ENCODE assay signal across 8 cellular contexts in the genomic region with DNA sequence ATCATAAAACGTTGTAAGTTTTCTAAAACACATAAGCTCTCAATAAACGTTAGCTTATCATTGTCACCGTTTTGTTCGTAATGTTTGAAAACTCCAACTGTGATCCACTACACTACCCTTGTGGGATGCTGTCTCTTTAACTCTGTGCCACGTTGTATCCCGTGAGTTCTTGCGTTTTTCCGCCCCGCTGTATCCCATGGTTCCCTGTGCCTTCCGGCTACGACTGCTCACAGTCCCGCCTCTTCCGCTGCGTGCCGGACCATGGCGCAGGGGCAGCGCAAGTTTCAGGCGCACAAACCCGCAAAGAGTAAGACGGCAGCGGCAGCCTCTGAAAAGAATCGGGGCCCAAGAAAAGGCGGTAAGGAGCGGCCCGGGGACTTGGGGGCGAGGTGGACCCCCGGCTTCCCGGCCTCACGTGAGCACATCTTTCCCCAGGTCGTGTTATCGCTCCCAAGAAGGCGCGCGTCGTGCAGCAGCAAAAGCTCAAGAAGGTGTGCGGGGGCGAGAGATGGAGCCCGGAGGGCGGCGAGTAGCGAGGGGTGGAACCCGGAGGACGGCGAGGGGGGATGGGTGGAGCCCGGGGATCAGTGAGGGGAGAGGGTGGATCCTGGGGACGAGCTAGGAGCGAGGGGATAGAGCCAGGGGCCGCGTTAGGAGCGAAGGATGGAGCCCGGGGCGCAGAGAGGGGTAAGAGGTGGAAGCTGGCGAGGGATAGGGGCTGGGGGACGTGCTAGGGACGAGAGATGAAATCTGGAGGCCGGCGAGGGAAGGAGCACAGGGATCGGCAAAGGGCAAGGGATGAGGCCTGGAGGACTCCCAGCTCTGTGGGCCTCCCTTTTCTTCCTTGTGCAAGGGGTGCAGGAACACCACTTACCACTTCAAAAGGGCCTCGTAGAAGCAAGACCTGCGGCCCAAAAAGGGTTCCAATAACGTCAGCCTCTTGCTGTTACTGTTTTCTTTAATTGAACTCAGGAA. TPM values are rescaled to one million over a fixed set of nuclear protein-coding genes. Genes with fewer than 3 reads are reported as not detected.
DNase-seq lines count a peak whose midpoint lies in the region; ATAC-seq and TF ChIP-seq lines count a peak whose summit lies in the region.

A gene (plus strand): TSS at position 240 of the 975 bp plus-strand sequence. CDS start 22 bp downstream, at position 262.

- H3K4me3 ChIP-seq in PC-3 (ENCODE audit: low read length), result peak within 1 kb of the TSS; percentile 83
- H3K4me3 ChIP-seq in mucosa of descending colon, result peak within 1 kb of the TSS; percentile 80

- H3K9me3 ChIP-seq in PC-3 (ENCODE audit: low read length) (no peaks in the 10 kb centered on the region), mucosa of descending colon (no peaks in the 10 kb centered on the region)

- H3K4me1 ChIP-seq in PC-3 (ENCODE audit: insufficient read depth, low read length) (peaks cover 8% of the 10 kb centered on the region), mucosa of descending colon (ENCODE audit: low read depth) (peaks cover 14% of the 10 kb centered on the region)

- H3K9me2 ChIP-seq in PC-3 (replicated peaks; ENCODE audit: low read length), result no peaks in the 10 kb centered on the region

- peak; percentile 86 for ATAC-seq in GM21576 (IDR thresholded peaks at IDR 0.05; ENCODE audit: unreplicated experiment)
- peak; percentile 99 for ATAC-seq in PC-3
- ATAC-seq in mucosa of descending colon, result peak; percentile 99

- POLR2A ChIA-PET in PC-3 (lab: Charles Lee; ENCODE audit: unreplicated experiment), result interaction anchor here (0.6 to 1.3 kb wide), 3 partner anchors 26 to 1558 kb away, joined by 3 to 9 read pairs (median 4); no protein-coding TSS in a partner anchor

- H2AFZ ChIP-seq in PC-3 (ENCODE audit: low read length), result peak within 1 kb of the TSS; percentile 75

- no peaks in the 10 kb centered on the region for H3F3A ChIP-seq in PC-3 (ENCODE audit: low read length, unreplicated experiment)

- H3K36me3 ChIP-seq in PC-3 (ENCODE audit: low read depth, low read length) (peaks cover 36% of the 10 kb centered on the region), mucosa of descending colon (ENCODE audit: low read depth) (peaks cover 6% of the 10 kb centered on the region)

- H3K79me2 ChIP-seq in PC-3 (ENCODE audit: low read length), result peaks cover 27% of the 10 kb centered on the region

- peak within 1 kb of the TSS; percentile 92 for H3K9ac ChIP-seq in PC-3 (ENCODE audit: low read length)

- no peak; the same call in 1 of the 2 replicates for TF ChIP-seq RAD21 in Ishikawa (IDR thresholded peaks at IDR 0.05; ENCODE audit: low read depth)

- 0 out of 2 replicates have a peak, but pooled peaks cover 3% of the 10 kb centered on the region for H4K20me1 ChIP-seq in PC-3 (ENCODE audit: low read length)

- intact Hi-C loops in PC-3 (cut with micrococcal nuclease) (no loop called here), mucosa of descending colon (cut with DNase I, micrococcal nuclease) (no loop called here)

- peak within 1 kb of the TSS; percentile 93 for H3K4me2 ChIP-seq in PC-3 (ENCODE audit: low read length)

- peak within 1 kb of the TSS; percentile 36 for H3K27ac ChIP-seq in PC-3 (ENCODE audit: low read length)
- peak within 1 kb of the TSS; percentile 71 for H3K27ac ChIP-seq in epithelial cell of prostate

- no peaks in the 10 kb centered on the region for H3K27me3 ChIP-seq in PC-3 (ENCODE audit: low read length)

- CTCF ChIA-PET in PC-3 (lab: Charles Lee), result interaction anchor here (0.6 kb wide), 1 partner anchor 9 kb away, joined by 3 read pairs; no protein-coding TSS in a partner anchor

- peak; percentile 47; the same call in 1 of the 2 replicates for TF ChIP-seq EP300 in Ishikawa (IDR thresholded peaks at IDR 0.05; ENCODE audit: borderline replicate concordance)

- DNase-seq in DMS114 treated with DMSO at 0.1 percent for 48 hours (lab: John Stamatoyannopoulos, UW; ENCODE audit: unreplicated experiment) (peak; percentile 84), PC-3 (peak; percentile 96), activated T-cell treated with anti-CD3 and anti-CD28 coated beads for 48 hours (ENCODE audit: low read depth) (peak; percentile 84), epithelial cell of prostate (ENCODE audit: low read depth, low spot score) (peak; percentile 56), mucosa of descending colon (peak; percentile 91 to 95 (median 91))
- peak; percentile 81 for DNase-seq in stimulated activated CD8-positive, alpha-beta memory T cell treated with anti-CD3 and anti-CD28 coated beads, Interleukin-4, amount 100 ng/mL, for 24 hours (ENCODE audit: low read depth)

- TSS peak; percentile 92 for BruUV-seq in PC-3 (replicated peaks; lab: Mats Ljungman, UMichigan)

- TF ChIP-seq CTCF in PC-3 (conservative IDR thresholded peaks at IDR 0.05; ENCODE audit: low read depth, low read length) (no peak), mucosa of descending colon (IDR thresholded peaks at IDR 0.05) (no peak)

TF ChIP-seq in Ishikawa, 13 proteins besides CTCF, POLR2A, EP300 and RAD21:
- TF ChIP-seq CREB1 (IDR thresholded peaks at IDR 0.05; ENCODE audit: low read depth), result peak; percentile 84
- 0 out of 2 replicates have a peak, but pooled peaks have one; percentile 38 for TF ChIP-seq TEAD4 (IDR thresholded peaks at IDR 0.05)
- TF ChIP-seq, protein P1, sequence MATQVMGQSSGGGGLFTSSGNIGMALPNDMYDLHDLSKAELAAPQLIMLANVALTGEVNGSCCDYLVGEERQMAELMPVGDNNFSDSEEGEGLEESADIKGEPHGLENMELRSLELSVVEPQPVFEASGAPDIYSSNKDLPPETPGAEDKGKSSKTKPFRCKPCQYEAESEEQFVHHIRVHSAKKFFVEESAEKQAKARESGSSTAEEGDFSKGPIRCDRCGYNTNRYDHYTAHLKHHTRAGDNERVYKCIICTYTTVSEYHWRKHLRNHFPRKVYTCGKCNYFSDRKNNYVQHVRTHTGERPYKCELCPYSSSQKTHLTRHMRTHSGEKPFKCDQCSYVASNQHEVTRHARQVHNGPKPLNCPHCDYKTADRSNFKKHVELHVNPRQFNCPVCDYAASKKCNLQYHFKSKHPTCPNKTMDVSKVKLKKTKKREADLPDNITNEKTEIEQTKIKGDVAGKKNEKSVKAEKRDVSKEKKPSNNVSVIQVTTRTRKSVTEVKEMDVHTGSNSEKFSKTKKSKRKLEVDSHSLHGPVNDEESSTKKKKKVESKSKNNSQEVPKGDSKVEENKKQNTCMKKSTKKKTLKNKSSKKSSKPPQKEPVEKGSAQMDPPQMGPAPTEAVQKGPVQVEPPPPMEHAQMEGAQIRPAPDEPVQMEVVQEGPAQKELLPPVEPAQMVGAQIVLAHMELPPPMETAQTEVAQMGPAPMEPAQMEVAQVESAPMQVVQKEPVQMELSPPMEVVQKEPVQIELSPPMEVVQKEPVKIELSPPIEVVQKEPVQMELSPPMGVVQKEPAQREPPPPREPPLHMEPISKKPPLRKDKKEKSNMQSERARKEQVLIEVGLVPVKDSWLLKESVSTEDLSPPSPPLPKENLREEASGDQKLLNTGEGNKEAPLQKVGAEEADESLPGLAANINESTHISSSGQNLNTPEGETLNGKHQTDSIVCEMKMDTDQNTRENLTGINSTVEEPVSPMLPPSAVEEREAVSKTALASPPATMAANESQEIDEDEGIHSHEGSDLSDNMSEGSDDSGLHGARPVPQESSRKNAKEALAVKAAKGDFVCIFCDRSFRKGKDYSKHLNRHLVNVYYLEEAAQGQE (IDR thresholded peaks at IDR 0.05; ENCODE audit: low read depth), result no peak
- TF ChIP-seq NFIC (IDR thresholded peaks at IDR 0.05), result peak; percentile 47; the same call in 1 of the 2 replicates
- TF ChIP-seq, protein P2, sequence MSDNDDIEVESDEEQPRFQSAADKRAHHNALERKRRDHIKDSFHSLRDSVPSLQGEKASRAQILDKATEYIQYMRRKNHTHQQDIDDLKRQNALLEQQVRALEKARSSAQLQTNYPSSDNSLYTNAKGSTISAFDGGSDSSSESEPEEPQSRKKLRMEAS (IDR thresholded peaks at IDR 0.05), result peak; percentile 98
- TF ChIP-seq TAF1 (IDR thresholded peaks at IDR 0.05; ENCODE audit: low read depth), result peak; percentile 83
- peak; percentile 76; the same call in 1 of the 2 replicates for TF ChIP-seq TCF12 (IDR thresholded peaks at IDR 0.05; ENCODE audit: low read depth)
- no peak for TF ChIP-seq ZBTB7A (IDR thresholded peaks at IDR 0.05; ENCODE audit: low read depth)
- TF ChIP-seq CEBPB (IDR thresholded peaks at IDR 0.05), result no peak
- TF ChIP-seq, protein P3, sequence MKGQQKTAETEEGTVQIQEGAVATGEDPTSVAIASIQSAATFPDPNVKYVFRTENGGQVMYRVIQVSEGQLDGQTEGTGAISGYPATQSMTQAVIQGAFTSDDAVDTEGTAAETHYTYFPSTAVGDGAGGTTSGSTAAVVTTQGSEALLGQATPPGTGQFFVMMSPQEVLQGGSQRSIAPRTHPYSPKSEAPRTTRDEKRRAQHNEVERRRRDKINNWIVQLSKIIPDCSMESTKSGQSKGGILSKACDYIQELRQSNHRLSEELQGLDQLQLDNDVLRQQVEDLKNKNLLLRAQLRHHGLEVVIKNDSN (IDR thresholded peaks at IDR 0.05), result peak; percentile 72; the same call in 1 of the 2 replicates
- no peak for TF ChIP-seq FOXM1 (IDR thresholded peaks at IDR 0.05; ENCODE audit: borderline replicate concordance, low read depth)
- peak; percentile 81 for TF ChIP-seq EGR1 (IDR thresholded peaks at IDR 0.05)
- TF ChIP-seq YY1 (IDR thresholded peaks at IDR 0.05; ENCODE audit: low read depth), result peak; percentile 92

RNA-seq across cellular contexts. Expression of the gene that starts here (rescaled TPM):
- total RNA-seq in PC-3 (2014; rRNA removed) (341 and 392 TPM in 2 replicates), mucosa of descending colon (10 to 100 TPM; 47.8 to 49.5 (median 49.3) TPM)

Comparison
In these comparisons a context has a peak if more than half of its experiments do, and no peak if none do; other contexts are left out.
1. Peak in every context shown above with its lines: DNase-seq, ATAC-seq, H3K4me3 ChIP-seq and H3K27ac ChIP-seq.